ENCODE assay signal across 11 cellular contexts in genomic region chr20:57711311-57711712, GRCh38. TPM values are rescaled to one million over a fixed set of nuclear protein-coding genes. Genes with fewer than 3 reads are reported as not detected.
A peak's percentile ranks its signal among the peaks of the same experiment; 100 is the strongest.
DNase-seq lines count a peak whose midpoint lies in the region; ATAC-seq and TF ChIP-seq lines count a peak whose summit lies in the region.
"Had no signal": no experiment of that assay in that cellular context is flagged by ENCODE, and none has a peak within 500 bp of the region (broad histone marks: within the 10 kb centered on the region; RNA-seq: fewer than 3 reads in every experiment).

No MANE protein-coding gene starts in this region.

- peak overlapping the region; percentile 96 to 99; a peak in 3 of 4 replicates for H3K4me3 ChIP-seq in SK-N-SH (ENCODE audit: low read depth in 2 of 2, low read length in 1 of 2)
- H3K4me3 ChIP-seq in iPS-20b (ENCODE audit: low read length) = peak overlapping the region; percentile 90; the same call in 1 of the 2 replicates
- H3K4me3 ChIP-seq in stomach = peak overlapping the region in 1 of 4 donors; percentile 78

- CTCF ChIA-PET in SK-N-SH (lab: Yijun Ruan, JAX) = interaction anchor here (0.6 to 2.7 kb wide), 14 partner anchors 11 to 471 kb away, joined by 3 to 10 read pairs (median 4); no protein-coding TSS in a partner anchor

- TF ChIP-seq CTCF in SK-N-SH (IDR thresholded peaks at IDR 0.05) = no peak
- TF ChIP-seq CTCF in stomach (IDR thresholded peaks at IDR 0.05) = no peak

- peak overlapping the region; percentile 94; the same call in 1 of the 2 replicates for H3K9ac ChIP-seq in SK-N-SH
- no peak overlapping the region for H3K9ac ChIP-seq in iPS-20b (ENCODE audit: low read depth, low read length)

- H3K27ac ChIP-seq in SK-N-SH (ENCODE audit: low read depth in 2 of 2, low read length in 1 of 2) (peak overlapping the region; percentile 28 to 82; a peak in 2 of 4 replicates), iPS-20b (ENCODE audit: low read length) (no peak overlapping the region), stomach (peak overlapping the region; percentile 3 to 93 (median 93))

- H3K9me2 ChIP-seq in SK-N-SH = no peaks in the 10 kb centered on the region

- H3K27ac Mint-ChIP-seq in T-helper 17 cell = peak overlapping the region; percentile 95

- H3K79me2 ChIP-seq in SK-N-SH (ENCODE audit: insufficient read depth) = peaks cover 39% of the 10 kb centered on the region

- POLR2A ChIA-PET in SK-N-SH (lab: Yijun Ruan, JAX) = interaction anchor here (1.1 to 1.8 kb wide), 5 partner anchors 38 to 170 kb away, joined by 3 to 5 read pairs (median 4); no protein-coding TSS in a partner anchor

- H3K27me3 Mint-ChIP-seq in T-helper 17 cell = peaks cover 13% of the 10 kb centered on the region

- 77% methylated on average over 7 of the region's 8 CpGs for WGBS in SK-N-SH (ENCODE audit: low lambda C conversion rate)
- WGBS in stomach, 5 donors = 63 to 79% (median 71%) methylated on average over 6 to 8 of the region's 8 CpGs

- H3K9me3 ChIP-seq in SK-N-SH (no peaks in the 10 kb centered on the region), T-helper 17 cell (ENCODE audit: control insufficient read depth, low read length, poor library complexity, severe bottlenecking) (no peaks in the 10 kb centered on the region), iPS-20b (ENCODE audit: insufficient read depth, low read depth, low read length) (no peaks in the 10 kb centered on the region), stomach (no peaks in the 10 kb centered on the region)

- no peak for ATAC-seq in SK-N-SH treated with all-trans-retinoic acid at 6 μM for 48 hours
- no peak for ATAC-seq in T-helper 17 cell

- TF ChIP-seq RAD21 in SK-N-SH (IDR thresholded peaks at IDR 0.05; ENCODE audit: low read length) = peak; percentile 11; the same call in 1 of the 2 replicates

- peak overlapping the region; percentile 96 for H3K4me2 ChIP-seq in SK-N-SH

- peak overlapping the region; percentile 19 for H3K4me3 Mint-ChIP-seq in T-helper 17 cell

- TF ChIP-seq POLR2A in stomach (IDR thresholded peaks at IDR 0.05) = no peak

- TF ChIP-seq EP300 in SK-N-SH (IDR thresholded peaks at IDR 0.05; ENCODE audit: borderline replicate concordance in 1 of 2, low read depth in 1 of 2, low read length in 1 of 2) (no peak), stomach (IDR thresholded peaks at IDR 0.05) (no peak)

- H2AFZ ChIP-seq in SK-N-SH (ENCODE audit: low read depth) = no peak overlapping the region

- H3F3A ChIP-seq in SK-N-SH (replicated peaks; ENCODE audit: insufficient read depth) = no peaks in the 10 kb centered on the region

- DNase-seq in SK-N-SH (peak; percentile 67), T-helper 17 cell (no peak), stomach (no peak), iPS-NIHi11 (ENCODE audit: low spot score) (no peak), NCI-H1048 (lab: John Stamatoyannopoulos, UW) (no peak)
- no peak for DNase-seq in effector CD4-positive, alpha-beta T cell
- DNase-seq: dermis blood vessel endothelial cell, NCI-H2029, T1000 had no signal

- intact Hi-C loops in stomach (cut with DNase I; ENCODE audit: low total_unique reads) = no loop called here

- no peaks in the 10 kb centered on the region for H3K36me3 Mint-ChIP-seq in T-helper 17 cell (ENCODE audit: low read depth)

- peaks cover 22% of the 10 kb centered on the region for H3K4me1 Mint-ChIP-seq in T-helper 17 cell

- H4K20me1 ChIP-seq in SK-N-SH (ENCODE audit: insufficient read depth) = peaks cover 26% of the 10 kb centered on the region

- no peaks in the 10 kb centered on the region for H3K27me3 ChIP-seq in SK-N-SH (ENCODE audit: insufficient read depth)
- H3K27me3 ChIP-seq in iPS-20b (ENCODE audit: insufficient read depth, low read length) = peaks cover 33% of the 10 kb centered on the region
- H3K27me3 ChIP-seq in stomach = no peaks in the 10 kb centered on the region

- H3K36me3 ChIP-seq in SK-N-SH (replicated peaks in 1 of 2; ENCODE audit: control insufficient read depth in 1 of 2, insufficient read depth in 2 of 2, low read length in 1 of 2) (peaks cover 0 to 2% of the 10 kb centered on the region in 2 experiments), iPS-20b (ENCODE audit: insufficient read depth, low read depth, low read length) (no peaks in the 10 kb centered on the region), stomach (no peaks in the 10 kb centered on the region)

- H3K4me1 ChIP-seq in SK-N-SH (ENCODE audit: control insufficient read depth in 1 of 2, insufficient read depth in 2 of 2, low read depth in 1 of 2, low read length in 1 of 2) = peaks cover 26 to 40% of the 10 kb centered on the region in 2 experiments; a peak in 3 of 4 replicates
- H3K4me1 ChIP-seq in iPS-20b (ENCODE audit: insufficient read depth, low read length) = peaks cover 14% of the 10 kb centered on the region
- peaks cover 27 to 72% (median 50%) of the 10 kb centered on the region in 4 donors for H3K4me1 ChIP-seq in stomach

TF ChIP-seq in SK-N-SH, 30 proteins besides CTCF, POLR2A, EP300 and RAD21 (continues in another document):
- TF ChIP-seq NFIC (IDR thresholded peaks at IDR 0.05; ENCODE audit: borderline replicate concordance) (no peak), POLR2AphosphoS5 (IDR thresholded peaks at IDR 0.05; ENCODE audit: low read depth, low read length) (no peak), USF1 (IDR thresholded peaks at IDR 0.05; ENCODE audit: borderline replicate concordance, low read depth) (no peak), ZBTB33 (IDR thresholded peaks at IDR 0.05; ENCODE audit: borderline replicate concordance, low read depth) (no peak), TAF1 (IDR thresholded peaks at IDR 0.05; ENCODE audit: borderline replicate concordance, low read depth, low read length) (no peak), SIN3A (IDR thresholded peaks at IDR 0.05; ENCODE audit: borderline replicate concordance, low read depth, low read length) (no peak)

TF ChIP-seq in SK-N-SH treated with all-trans-retinoic acid at 6 μM for 48 hours, 23 proteins besides CTCF, POLR2A, EP300 and RAD21:
- TF ChIP-seq PATZ1 (CRISPR knock-in tag; IDR thresholded peaks at IDR 0.05; ENCODE audit: borderline replicate concordance) = no peak
- TF ChIP-seq TSHZ2 (CRISPR knock-in tag; IDR thresholded peaks at IDR 0.05) = no peak
- TF ChIP-seq PPARA (CRISPR knock-in tag; IDR thresholded peaks at IDR 0.05; ENCODE audit: borderline replicate concordance) = no peak
- TF ChIP-seq ZC3H10 (CRISPR knock-in tag; IDR thresholded peaks at IDR 0.05) = no peak
- no peak for TF ChIP-seq ZNF70 (CRISPR knock-in tag; IDR thresholded peaks at IDR 0.05)
- TF ChIP-seq ESRRG (CRISPR knock-in tag; IDR thresholded peaks at IDR 0.05) = no peak
- TF ChIP-seq CSRNP3 (CRISPR knock-in tag; IDR thresholded peaks at IDR 0.05) = no peak
- no peak for TF ChIP-seq ZNF8 (CRISPR knock-in tag; IDR thresholded peaks at IDR 0.05)
TF ChIP-seq in SK-N-SH treated with all-trans-retinoic acid at 6 μM for 48 hours: peak in this region for 0.

RNA-seq across cellular contexts. Expression of gene PMEPA1, which starts 1.5 kb away (rescaled TPM):
- polyA plus RNA-seq in SK-N-SH (2012; rRNA removed) (5.9 and 7.1 TPM in 2 replicates), stomach (10 to 100 TPM in 1 of 3 donors, 1 to 10 TPM in 2; 5.3 to 12.5 (median 5.4) TPM)
- 6.1 and 6.8 TPM in 2 replicates for polyA plus RNA-seq in SK-N-SH (2012; cell fraction: cytosol; rRNA removed)
- polyA plus RNA-seq in SK-N-SH (2012; cell fraction: nucleus; rRNA removed) = 7.9 and 8.1 TPM in 2 replicates
- total RNA-seq in T-helper 17 cell (1 to 10 TPM; 4.5 to 5.8 TPM), stomach (10 to 100 TPM in 2 of 5 donors, 1 to 10 TPM in 2, not detected in 1; 5.3 to 17.2 (median 10.7) TPM)
